8 cellular contexts compared by ENCODE assay signal in the genomic region with DNA sequence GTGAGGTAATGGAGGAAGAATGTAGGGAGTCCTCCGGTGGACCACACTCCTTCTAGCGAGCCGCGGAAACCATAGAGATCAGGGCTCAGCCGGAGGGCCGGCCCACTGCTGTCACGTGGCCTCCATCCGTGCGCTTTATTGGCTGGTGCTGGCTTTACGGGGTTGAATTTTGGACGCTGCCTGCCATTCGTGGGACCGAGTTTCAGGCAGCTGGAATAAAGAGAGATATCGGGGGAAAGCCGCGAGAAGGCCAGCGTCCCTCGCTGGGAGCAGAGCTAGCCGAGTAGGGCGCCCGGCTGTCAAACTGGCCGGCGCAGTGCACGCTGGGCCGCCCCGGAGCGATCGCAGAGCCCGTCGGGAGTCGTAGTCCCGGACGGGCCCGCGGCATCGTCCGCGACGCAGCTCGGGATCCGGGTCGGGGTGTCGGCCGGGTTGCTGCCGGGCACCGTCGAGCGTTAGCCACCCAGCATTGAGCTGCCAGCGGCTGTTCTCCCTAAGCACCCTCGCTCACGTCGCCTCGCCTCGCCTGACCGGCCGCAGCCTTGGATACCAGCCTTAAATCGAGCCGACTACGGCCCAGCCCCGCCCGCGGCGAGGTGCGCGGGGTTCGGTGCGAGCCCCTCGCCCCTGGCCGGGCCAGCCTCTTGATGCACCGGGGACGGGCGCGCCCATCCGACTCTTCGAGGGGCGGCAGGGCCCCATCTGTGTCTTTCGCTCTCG. TPM values are rescaled to one million over a fixed set of nuclear protein-coding genes. Genes with fewer than 3 reads are reported as not detected.
DNase-seq lines count a peak whose midpoint lies in the region; ATAC-seq, FAIRE-seq and TF ChIP-seq lines count a peak whose summit lies in the region.
"Not testable (repeated sequence)": the region's sequence is repeated elsewhere in the genome, so short reads cannot be mapped to it uniquely, and the experiment has no call there.

A gene with protein sequence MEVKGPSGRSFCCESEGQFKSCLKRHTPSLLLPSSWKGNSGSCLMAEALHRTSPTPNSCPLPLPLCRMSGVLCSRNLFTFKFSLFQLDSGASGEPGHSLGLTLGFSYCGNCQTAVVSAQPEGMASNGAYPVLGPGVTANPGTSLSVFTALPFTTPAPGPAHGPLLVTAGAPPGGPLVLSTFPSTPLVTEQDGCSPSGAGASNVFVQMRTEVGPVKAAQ (N-terminal part only) (plus strand): TSS at position 244 of the 720 bp plus-strand sequence. CDS start 15,002 bp downstream, outside the sequence.

- H3K27ac ChIP-seq in ascending aorta (peak within 1 kb of the TSS; percentile 89 to 90), tibial artery (peak within 1 kb of the TSS; percentile 82 to 83)

- DNase-seq in GM12891 (ENCODE audit: insufficient read length, low spot score) (peak; percentile 14), NAMALWA (ENCODE audit: low spot score) (peak; percentile 63), T-helper 2 cell (peak; percentile 47 to 80 (median 64)), ascending aorta (ENCODE audit: low spot score in 2 of 2) (peak; percentile 64 to 90), left ventricle myocardium superior (peak; percentile 82), posterior vena cava (ENCODE audit: low spot score) (peak; percentile 92), tibial artery (peak; percentile 84 to 92)

- H3K36me3 ChIP-seq in ascending aorta, tibial artery: not testable (repeated sequence)

- not testable (repeated sequence) for H3K9me3 ChIP-seq in ascending aorta, tibial artery

- not testable (repeated sequence) for FAIRE-seq in GM12891 (lab: Jason Lieb, UNC)

- peak; percentile 94 for ATAC-seq in HG02678 (IDR thresholded peaks at IDR 0.05; ENCODE audit: unreplicated experiment)
- ATAC-seq in left ventricle myocardium superior: peak; percentile 98

- H3K4me3 ChIP-seq in ascending aorta: peak within 1 kb of the TSS; percentile 55 to 70
- peak within 1 kb of the TSS; percentile 58 to 63 for H3K4me3 ChIP-seq in tibial artery

- TF ChIP-seq POLR2A in GM12891 (IDR thresholded peaks at IDR 0.05; ENCODE audit: low read depth, low read length): not testable (repeated sequence)

- intact Hi-C loops in ascending aorta (cut with DNase I); left ventricle myocardium superior (cut with micrococcal nuclease); posterior vena cava (cut with DNase I); tibial artery (cut with DNase I; ENCODE audit: low total_unique reads): not testable (repeated sequence)

- TF ChIP-seq CTCF in ascending aorta (IDR thresholded peaks at IDR 0.05); tibial artery (IDR thresholded peaks at IDR 0.05): not testable (repeated sequence)

- not testable (repeated sequence) for H3K27me3 ChIP-seq in ascending aorta, tibial artery

- not testable (repeated sequence) for H3K4me1 ChIP-seq in ascending aorta
- H3K4me1 ChIP-seq in tibial artery: peaks cover 0 to 12% (median 2%) of the 10 kb centered on the region in 4 donors

RNA-seq across cellular contexts. Expression of the gene that starts here (rescaled TPM):
- 0.04 TPM for polyA plus RNA-seq in GM12891 (2012; ENCODE audit: low read depth, missing spikeins)
- total RNA-seq in ascending aorta: not detected
- total RNA-seq in left ventricle myocardium superior: 0.10 TPM
- under 1 TPM in 1 of 2 donors, not detected in 1; 0.46 TPM for total RNA-seq in posterior vena cava

Comparison
In these comparisons a context has a peak if more than half of its experiments do, and no peak if none do; other contexts are left out.
1. Peak in every context shown above with its lines: DNase-seq, ATAC-seq, H3K4me3 ChIP-seq and H3K27ac ChIP-seq.
2. Peak in DNase-seq, H3K4me3 ChIP-seq and H3K27ac ChIP-seq in ascending aorta; RNA of the gene not detected or under 1 TPM.
3. Peak in DNase-seq and ATAC-seq in left ventricle myocardium superior; RNA of the gene not detected or under 1 TPM.
4. Peak in DNase-seq in posterior vena cava; RNA of the gene not detected or under 1 TPM.
5. DNase-seq: peak in every context shown above with its lines; median percentile 92 in posterior vena cava; 88 in tibial artery; 82 in left ventricle myocardium superior; 77 in ascending aorta; 64 in T-helper 2 cell; 63 in NAMALWA; 14 in GM12891.